9 cellular contexts compared by ENCODE assay signal in genomic region chr15:83270176-83270575, GRCh38. TPM values are rescaled to one million over a fixed set of nuclear protein-coding genes. Genes with fewer than 3 reads are reported as not detected.
"Had no signal": no experiment of that assay in that cellular context is flagged by ENCODE, and none has a peak within 500 bp of the region (broad histone marks: within the 10 kb centered on the region; RNA-seq: fewer than 3 reads in every experiment).

No MANE protein-coding gene starts in this region.

- H3K4me3 ChIP-seq: GM23338 had no signal

- H2AFZ ChIP-seq: GM23338 had no signal

- H3K4me2 ChIP-seq: GM23338 had no signal

- FAIRE-seq: H1, H54, HepG2 had no signal

- DNase-seq: H9, HCEC 1CT, KBM-7 had no signal

- ATAC-seq: GM23338, HepG2 had no signal

RNA-seq across cellular contexts. Expression of gene BNC1, which starts 14.3 kb away (rescaled TPM):
- total RNA-seq: H9, HepG2, HT-29 had no signal
- polyA plus RNA-seq: HepG2, IgD-negative memory B cell had no signal
